In the genomic region with DNA sequence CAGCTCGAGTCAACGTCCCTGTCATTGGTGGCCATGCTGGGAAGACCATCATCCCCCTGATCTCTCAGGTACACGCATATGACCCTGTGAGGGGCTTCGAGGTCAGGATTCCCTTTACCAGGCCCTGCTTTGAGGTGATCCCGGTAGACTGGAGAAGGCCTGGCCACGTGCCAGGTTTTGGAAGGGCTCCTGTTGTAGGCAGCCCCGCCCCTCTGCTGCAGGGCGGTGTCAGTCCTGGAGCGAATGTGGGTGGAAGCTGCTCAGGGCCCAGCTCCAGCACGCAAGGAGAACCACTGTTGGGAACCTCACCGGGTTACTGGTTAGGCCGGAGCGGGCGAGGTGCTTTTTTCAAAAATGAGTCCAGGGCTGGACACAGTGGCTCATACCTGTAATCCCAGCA, we compare ENCODE assay signal across 14 cellular contexts. TPM values are rescaled to one million over a fixed set of nuclear protein-coding genes. Genes with fewer than 3 reads are reported as not detected.
DNase-seq lines count a peak whose midpoint lies in the region; ATAC-seq, FAIRE-seq and TF ChIP-seq lines count a peak whose summit lies in the region.
"Had no signal": no experiment of that assay in that cellular context is flagged by ENCODE, and none has a peak within 500 bp of the region (broad histone marks: within the 10 kb centered on the region; RNA-seq: fewer than 3 reads in every experiment).

No MANE protein-coding gene starts in this region.

- no peak for ATAC-seq in upper lobe of right lung

- no peak overlapping the region for H3K27ac ChIP-seq in upper lobe of right lung
- H3K27ac ChIP-seq: SJSA1 had no signal

- no peak for TF ChIP-seq EP300 in Ishikawa (IDR thresholded peaks at IDR 0.05; ENCODE audit: borderline replicate concordance)

- WGBS in lower leg skin, 2 donors = 55 to 66% methylated on average over 9 to 12 of the region's 14 CpGs

- H3K27me3 Mint-ChIP-seq in MCF 10A (ENCODE audit: insufficient read depth, unreplicated experiment) = no peaks in the 10 kb centered on the region

- H3K4me1 Mint-ChIP-seq in MCF 10A (ENCODE audit: insufficient read depth, unreplicated experiment) = no peaks in the 10 kb centered on the region

- H3K4me3 ChIP-seq in lower leg skin (ENCODE audit: low read depth, poor library complexity, severe bottlenecking) (no peak overlapping the region), upper lobe of right lung (no peak overlapping the region)
- H3K4me3 ChIP-seq: cardiac muscle cell, SJSA1, skin epidermis had no signal

- H3K4me1 ChIP-seq in upper lobe of right lung = no peaks in the 10 kb centered on the region

- intact Hi-C loops in MCF 10A (cut with micrococcal nuclease) = no loop called here
- intact Hi-C loops in lower leg skin (cut with DNase I; ENCODE audit: low total_unique reads) = no loop called here
- intact Hi-C loops in upper lobe of right lung (cut with DNase I) = no loop called here

- FAIRE-seq in GM19239 (lab: Jason Lieb, UNC) = no peak

- no peak for TF ChIP-seq POLR2A in lower leg skin (IDR thresholded peaks at IDR 0.05)

- no TSS peak for BruUV-seq in MCF 10A (replicated peaks; lab: Mats Ljungman, UMichigan)

- peaks cover 90% of the 10 kb centered on the region for H3K36me3 ChIP-seq in upper lobe of right lung

- no peak for TF ChIP-seq CTCF in MCF 10A (IDR thresholded peaks at IDR 0.05; ENCODE audit: unreplicated experiment)
- TF ChIP-seq CTCF in lower leg skin (IDR thresholded peaks at IDR 0.05) = no peak
- no peak for TF ChIP-seq CTCF in upper lobe of right lung (IDR thresholded peaks at IDR 0.05)

- TF ChIP-seq RAD21 in Ishikawa (IDR thresholded peaks at IDR 0.05; ENCODE audit: low read depth) = no peak

- no peak overlapping the region for H3K4me3 Mint-ChIP-seq in MCF 10A (ENCODE audit: unreplicated experiment)
- H3K4me3 Mint-ChIP-seq: activated naive CD4-positive, alpha-beta T cell treated with anti-CD3 and anti-CD28 coated beads for 36 hours had no signal

- CTCF ChIA-PET in MCF 10A (lab: Yijun Ruan, JAX) = no interaction called here

- H3K9me3 Mint-ChIP-seq in MCF 10A (ENCODE audit: unreplicated experiment) = no peaks in the 10 kb centered on the region
- H3K9me3 Mint-ChIP-seq: activated naive CD4-positive, alpha-beta T cell treated with anti-CD3 and anti-CD28 coated beads for 36 hours had no signal

- no peaks in the 10 kb centered on the region for H3K27me3 ChIP-seq in upper lobe of right lung
- H3K27me3 ChIP-seq: cardiac muscle cell, SJSA1 had no signal

- no peak overlapping the region for H3K27ac Mint-ChIP-seq in MCF 10A (ENCODE audit: low read depth, unreplicated experiment)
- H3K27ac Mint-ChIP-seq: activated naive CD4-positive, alpha-beta T cell treated with anti-CD3 and anti-CD28 coated beads for 36 hours had no signal

- DNase-seq in DMS79 (lab: John Stamatoyannopoulos, UW) = peak; percentile 3
- peak; percentile 79 for DNase-seq in MCF 10A (ENCODE audit: unreplicated experiment)
- DNase-seq in lower leg skin (ENCODE audit: low spot score in 2 of 2) = peak; percentile 44 to 92
- DNase-seq in GM19239 (ENCODE audit: insufficient read length, low spot score) = no peak
- no peak for DNase-seq in NCI-H1694 (lab: John Stamatoyannopoulos, UW)
- no peak for DNase-seq in upper lobe of right lung
- DNase-seq: activated naive CD4-positive, alpha-beta T cell treated with anti-CD3 and anti-CD28 coated beads for 36 hours; glutamatergic neuron; Kasumi-1; NCI-H510A had no signal

- peaks cover 91% of the 10 kb centered on the region for H3K36me3 Mint-ChIP-seq in MCF 10A (ENCODE audit: insufficient read depth, unreplicated experiment)

- H3K9me3 ChIP-seq in upper lobe of right lung = no peaks in the 10 kb centered on the region
- H3K9me3 ChIP-seq: SJSA1 had no signal

- POLR2A ChIA-PET in MCF 10A (lab: Yijun Ruan, JAX) = interaction anchor here (0.6 to 1.3 kb wide), 5 partner anchors 10 to 75 kb away, joined by 3 to 11 read pairs (median 5); partner anchors contain the start of genes MDH2 and STYXL1

TF ChIP-seq in Ishikawa, 13 proteins besides CTCF, POLR2A, EP300 and RAD21:
- TF ChIP-seq NFIC (IDR thresholded peaks at IDR 0.05) (peak; percentile 80), EGR1 (IDR thresholded peaks at IDR 0.05) (no peak), YY1 (IDR thresholded peaks at IDR 0.05; ENCODE audit: low read depth) (no peak)
TF ChIP-seq in Ishikawa: peak in this region for 1.

RNA-seq across cellular contexts. Expression of gene MDH2, which starts 15.6 kb away (rescaled TPM):
- total RNA-seq in MCF 10A (2022) (278 and 328 TPM in 2 replicates), lower leg skin (100 to 1,000 TPM in 3 of 4 donors, 10 to 100 TPM in 1; 89.3 to 121 (median 110) TPM), upper lobe of right lung (106 TPM)

RNA-seq across cellular contexts. Expression of gene STYXL1, which starts 15.7 kb away (rescaled TPM):
- total RNA-seq in MCF 10A (2022) (49.3 and 79.7 TPM in 2 replicates), lower leg skin (10 to 100 TPM; 33.4 to 63.9 (median 42.2) TPM), upper lobe of right lung (20.9 TPM)

Comparison
In these comparisons a context has a peak if more than half of its experiments do, and no peak if none do; other contexts are left out.
1. DNase-seq: peak in DMS79 (single experiment), MCF 10A (single experiment) and lower leg skin (2 of 2); none in GM19239 (single experiment), NCI-H1694 (single experiment) and upper lobe of right lung (single experiment).